12 cellular contexts compared by ENCODE assay signal in genomic region chr11:25755918-25756584, GRCh38.
DNase-seq lines count a peak whose midpoint lies in the region; TF ChIP-seq lines count a peak whose summit lies in the region.
"Had no signal": no experiment of that assay in that cellular context is flagged by ENCODE, and none has a peak within 500 bp of the region (broad histone marks: within the 10 kb centered on the region; RNA-seq: fewer than 3 reads in every experiment).

No MANE protein-coding gene starts in this region.

- no peaks in the 10 kb centered on the region for H3K4me1 ChIP-seq in right atrium auricular region
- no peaks in the 10 kb centered on the region for H3K4me1 ChIP-seq in spleen
- H3K4me1 ChIP-seq: HAP-1 had no signal

- DNase-seq in cardiac septum (ENCODE audit: low spot score) (peak; percentile 66), right atrium auricular region (ENCODE audit: low spot score) (no peak), mesenteric fat pad (ENCODE audit: low spot score) (peak; percentile 85), spleen (peak; percentile 66), NCI-H774 (lab: John Stamatoyannopoulos, UW) (no peak), NCI-H2029 treated with DMSO at 0.1 percent for 48 hours (lab: John Stamatoyannopoulos, UW) (no peak)
- DNase-seq in stimulated activated CD4-positive, alpha-beta T cell treated with anti-CD3 and anti-CD28 coated beads, Interleukin-15, amount 100 ng/mL, for 24 hours, result no peak
- DNase-seq: C1 segment of cervical spinal cord; Calu3; CD4-positive, alpha-beta T cell; DMS 273 treated with DMSO at 0.1 percent for 48 hours had no signal

- H3K4me3 ChIP-seq in right atrium auricular region (no peak overlapping the region), spleen (no peak overlapping the region)
- H3K4me3 ChIP-seq: HAP-1 had no signal

- H3K36me3 ChIP-seq in right atrium auricular region (no peaks in the 10 kb centered on the region), spleen (no peaks in the 10 kb centered on the region)
- H3K36me3 ChIP-seq: HAP-1 had no signal

- no peak for TF ChIP-seq POLR2A in spleen (IDR thresholded peaks at IDR 0.05)

- H3K27ac ChIP-seq in right atrium auricular region (no peak overlapping the region), spleen (no peak overlapping the region)

- WGBS in spleen, 5 donors, result 82 to 90% (median 86%) methylated on average over 8 to 23 of the region's 23 CpGs

- intact Hi-C loops in cardiac septum (cut with DNase I) (no loop called here), spleen (cut with DNase I; ENCODE audit: low total_unique reads) (no loop called here)

- TF ChIP-seq CTCF in right atrium auricular region (IDR thresholded peaks at IDR 0.05) (no peak), spleen (IDR thresholded peaks at IDR 0.05 in 8 of 11, conservative IDR thresholded peaks at IDR 0.05 in 3 of 11) (no peak)

- H3K9me3 ChIP-seq in right atrium auricular region (no peaks in the 10 kb centered on the region), spleen (peaks cover 0 to 25% (median 6%) of the 10 kb centered on the region in 8 donors)
- H3K9me3 ChIP-seq: HAP-1 had no signal

- H3K27me3 ChIP-seq in right atrium auricular region (no peaks in the 10 kb centered on the region), spleen (replicated peaks in 1 of 7) (no peaks in the 10 kb centered on the region)

Comparison
In these comparisons a context has a peak if more than half of its experiments do, and no peak if none do; other contexts are left out.
1. DNase-seq: peak in cardiac septum (single experiment), mesenteric fat pad (single experiment) and spleen (single experiment); none in right atrium auricular region (single experiment), stimulated activated CD4-positive, alpha-beta T cell treated with anti-CD3 and anti-CD28 coated beads, Interleukin-15, amount 100 ng/mL, for 24 hours (single experiment), NCI-H774 (single experiment) and NCI-H2029 treated with DMSO at 0.1 percent for 48 hours (single experiment).